In the genomic region with DNA sequence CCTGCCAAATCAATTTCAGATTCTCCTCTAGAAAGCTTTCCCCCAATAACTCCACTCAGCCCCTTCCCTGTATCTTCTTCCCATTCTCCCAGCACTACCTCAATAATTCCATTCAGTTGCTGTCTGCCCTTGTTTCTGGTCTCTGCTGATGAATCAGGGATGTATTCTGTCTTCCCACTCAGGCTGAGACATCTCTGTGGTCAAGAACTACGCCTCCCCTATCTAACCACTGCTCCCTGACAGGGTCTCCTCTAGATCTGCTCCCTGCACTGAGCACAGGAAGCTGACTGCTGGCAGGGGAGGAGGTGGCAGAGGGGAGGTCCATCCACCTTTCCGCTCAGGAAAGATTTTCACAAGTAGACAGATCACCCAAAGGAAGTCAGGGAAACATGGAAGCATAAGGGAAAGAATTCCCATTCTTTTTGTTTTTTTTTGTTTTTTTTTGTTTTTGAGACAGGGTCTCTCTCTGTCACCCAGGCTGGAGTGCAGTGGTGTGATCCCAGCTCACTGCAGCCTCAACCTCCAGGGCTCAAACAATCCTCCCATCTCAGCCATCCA, we compare ENCODE assay signal across 13 cellular contexts. TPM values are rescaled to one million over a fixed set of nuclear protein-coding genes. Genes with fewer than 3 reads are reported as not detected.
DNase-seq lines count a peak whose midpoint lies in the region; ATAC-seq and TF ChIP-seq lines count a peak whose summit lies in the region.
"Had no signal": no experiment of that assay in that cellular context is flagged by ENCODE, and none has a peak within 500 bp of the region (broad histone marks: within the 10 kb centered on the region; RNA-seq: fewer than 3 reads in every experiment).

No MANE protein-coding gene starts in this region.

- no peak for TF ChIP-seq CTCF in fibroblast of villous mesenchyme (IDR thresholded peaks at IDR 0.05; ENCODE audit: insufficient read depth, low read depth, low read length)
- no peak for TF ChIP-seq CTCF in A673 (conservative IDR thresholded peaks at IDR 0.05; ENCODE audit: low read depth, low read length)

- no peak overlapping the region for H3K27ac Mint-ChIP-seq in activated naive CD4-positive, alpha-beta T cell treated with anti-CD3 and anti-CD28 coated beads, Interleukin-2, amount 50 U/mL, for 72 hours
- H3K27ac Mint-ChIP-seq in activated naive CD4-positive, alpha-beta T cell treated with anti-CD3 and anti-CD28 coated beads for 36 hours: no peak overlapping the region
- no peak overlapping the region for H3K27ac Mint-ChIP-seq in stimulated activated naive CD8-positive, alpha-beta T cell treated with anti-CD3 and anti-CD28 coated beads, Interleukin-15, amount 100 ng/mL, for 72 hours
- H3K27ac Mint-ChIP-seq: activated CD4-positive, alpha-beta T cell treated with anti-CD3 and anti-CD28 coated beads, Interleukin-2, amount 10 ng/mL, durations not matched to agents 7 days and 5 days had no signal

- H3K9me3 Mint-ChIP-seq in activated naive CD4-positive, alpha-beta T cell treated with anti-CD3 and anti-CD28 coated beads, Interleukin-2, amount 50 U/mL, for 72 hours: no peaks in the 10 kb centered on the region
- H3K9me3 Mint-ChIP-seq in activated naive CD4-positive, alpha-beta T cell treated with anti-CD3 and anti-CD28 coated beads for 36 hours: no peaks in the 10 kb centered on the region
- H3K9me3 Mint-ChIP-seq in stimulated activated naive CD8-positive, alpha-beta T cell treated with anti-CD3 and anti-CD28 coated beads, Interleukin-15, amount 100 ng/mL, for 72 hours: no peaks in the 10 kb centered on the region
- H3K9me3 Mint-ChIP-seq: activated CD4-positive, alpha-beta T cell treated with anti-CD3 and anti-CD28 coated beads, Interleukin-2, amount 10 ng/mL, durations not matched to agents 7 days and 5 days had no signal

- no peaks in the 10 kb centered on the region for H3K9me3 ChIP-seq in A673 (ENCODE audit: low read depth, low read length, poor library complexity, severe bottlenecking)
- H3K9me3 ChIP-seq: Peyer's patch had no signal

- ATAC-seq in activated naive CD4-positive, alpha-beta T cell treated with anti-CD3 and anti-CD28 coated beads, Interleukin-2, amount 50 U/mL, for 72 hours: peak; percentile 63 to 69
- peak; percentile 69 for ATAC-seq in stimulated activated naive CD8-positive, alpha-beta T cell treated with anti-CD3 and anti-CD28 coated beads, Interleukin-15, amount 100 ng/mL, for 72 hours
- ATAC-seq in GM19397 (IDR thresholded peaks at IDR 0.05; ENCODE audit: unreplicated experiment): no peak

- DNase-seq in activated naive CD4-positive, alpha-beta T cell treated with anti-CD3 and anti-CD28 coated beads, Interleukin-2, amount 50 U/mL, for 72 hours (ENCODE audit: low spot score in 2 of 2): no peak
- no peak for DNase-seq in activated naive CD4-positive, alpha-beta T cell treated with anti-CD3 and anti-CD28 coated beads for 36 hours
- DNase-seq in OCI-M1 (lab: John Stamatoyannopoulos, UW) (peak; percentile 51), fibroblast of villous mesenchyme (ENCODE audit: low read depth) (peak; percentile 25), A673 (ENCODE audit: low spot score) (no peak), NCI-H1048 (lab: John Stamatoyannopoulos, UW) (no peak)
- no peak for DNase-seq in stimulated activated naive CD8-positive, alpha-beta T cell treated with anti-CD3 and anti-CD28 coated beads, Interleukin-15, amount 100 ng/mL, for 72 hours
- DNase-seq: activated CD4-positive, alpha-beta T cell treated with anti-CD3 and anti-CD28 coated beads, Interleukin-2, amount 10 ng/mL, durations not matched to agents 7 days and 5 days; NCI-H1436 treated with DMSO at 0.1 percent for 48 hours; NCI-H510A treated with DMSO at 0.1 percent for 48 hours had no signal

- intact Hi-C loops in activated naive CD4-positive, alpha-beta T cell treated with anti-CD3 and anti-CD28 coated beads for 36 hours (cut with micrococcal nuclease): no loop called here
- intact Hi-C loops in A673 (cut with micrococcal nuclease; ENCODE audit: unreplicated experiment): no loop called here

- no TSS peak for BruUV-seq in A673 (replicated peaks; lab: Mats Ljungman, UMichigan)

- peaks cover 3% of the 10 kb centered on the region for H3K27me3 ChIP-seq in A673 (replicated peaks; ENCODE audit: insufficient read depth, low read depth, low read length, poor library complexity)
- H3K27me3 ChIP-seq: Peyer's patch had no signal

- no peak overlapping the region for H3K4me3 Mint-ChIP-seq in activated naive CD4-positive, alpha-beta T cell treated with anti-CD3 and anti-CD28 coated beads for 36 hours
- H3K4me3 Mint-ChIP-seq in stimulated activated naive CD8-positive, alpha-beta T cell treated with anti-CD3 and anti-CD28 coated beads, Interleukin-15, amount 100 ng/mL, for 72 hours: no peak overlapping the region
- H3K4me3 Mint-ChIP-seq: activated CD4-positive, alpha-beta T cell treated with anti-CD3 and anti-CD28 coated beads, Interleukin-2, amount 10 ng/mL, durations not matched to agents 7 days and 5 days had no signal

- POLR2A ChIA-PET in A673 (lab: Charles Lee; ENCODE audit: low non-redundant PET): no interaction called here

- no peaks in the 10 kb centered on the region for H3K36me3 ChIP-seq in A673 (ENCODE audit: insufficient read depth, low read length, poor library complexity, severe bottlenecking)
- H3K36me3 ChIP-seq: Peyer's patch had no signal

- H3K36me3 Mint-ChIP-seq in activated naive CD4-positive, alpha-beta T cell treated with anti-CD3 and anti-CD28 coated beads, Interleukin-2, amount 50 U/mL, for 72 hours: no peaks in the 10 kb centered on the region
- H3K36me3 Mint-ChIP-seq in activated naive CD4-positive, alpha-beta T cell treated with anti-CD3 and anti-CD28 coated beads for 36 hours (ENCODE audit: low read depth): no peaks in the 10 kb centered on the region

- no peak overlapping the region for H3K4me3 ChIP-seq in fibroblast of villous mesenchyme (ENCODE audit: low read depth, low read length)
- H3K4me3 ChIP-seq in A673 (ENCODE audit: low read depth, low read length, poor library complexity, severe bottlenecking): no peak overlapping the region
- H3K4me3 ChIP-seq: Peyer's patch had no signal

- peaks cover 14% of the 10 kb centered on the region for H3K27me3 Mint-ChIP-seq in activated naive CD4-positive, alpha-beta T cell treated with anti-CD3 and anti-CD28 coated beads for 36 hours (ENCODE audit: low read depth)
- H3K27me3 Mint-ChIP-seq in stimulated activated naive CD8-positive, alpha-beta T cell treated with anti-CD3 and anti-CD28 coated beads, Interleukin-15, amount 100 ng/mL, for 72 hours: peaks cover 17% of the 10 kb centered on the region

- CTCF ChIA-PET in activated naive CD4-positive, alpha-beta T cell treated with anti-CD3 and anti-CD28 coated beads for 36 hours (lab: Charles Lee): interaction anchor here (0.7 to 1.6 kb wide), 4 partner anchors 12 to 37 kb away, joined by 3 to 12 read pairs (median 4); partner anchors contain the start of gene SCRN2
- CTCF ChIA-PET in A673 (lab: Charles Lee): interaction anchor here (0.6 to 0.7 kb wide), 2 partner anchors 61 to 112 kb away, joined by 4 to 5 read pairs; no protein-coding TSS in a partner anchor

- H3K27ac ChIP-seq in A673 (ENCODE audit: low read depth, low read length, poor library complexity, severe bottlenecking): no peak overlapping the region
- H3K27ac ChIP-seq: Peyer's patch had no signal

- no peaks in the 10 kb centered on the region for H3K4me1 ChIP-seq in A673 (ENCODE audit: insufficient read depth, low read length, poor library complexity, severe bottlenecking)

- H3K4me1 Mint-ChIP-seq in activated naive CD4-positive, alpha-beta T cell treated with anti-CD3 and anti-CD28 coated beads for 36 hours (ENCODE audit: low read depth): peaks cover 19% of the 10 kb centered on the region
- H3K4me1 Mint-ChIP-seq in stimulated activated naive CD8-positive, alpha-beta T cell treated with anti-CD3 and anti-CD28 coated beads, Interleukin-15, amount 100 ng/mL, for 72 hours: peaks cover 18% of the 10 kb centered on the region

RNA-seq across cellular contexts. Expression of gene SP2, which starts 16.9 kb away (rescaled TPM):
- total RNA-seq in activated naive CD4-positive, alpha-beta T cell treated with anti-CD3 and anti-CD28 coated beads, Interleukin-2, amount 50 U/mL, for 72 hours: 10 to 100 TPM; 16.4 to 28.9 TPM
- 10 to 100 TPM; 17.4 to 19.5 TPM for total RNA-seq in activated naive CD4-positive, alpha-beta T cell treated with anti-CD3 and anti-CD28 coated beads for 36 hours
- total RNA-seq in fibroblast of villous mesenchyme (0.64 and 2.2 TPM in 2 replicates), A673 (2021) (19.5 and 29.1 TPM in 2 replicates)

RNA-seq across cellular contexts. Expression of gene SP6, which starts 28.1 kb away (rescaled TPM):
- total RNA-seq in activated naive CD4-positive, alpha-beta T cell treated with anti-CD3 and anti-CD28 coated beads, Interleukin-2, amount 50 U/mL, for 72 hours: under 1 TPM; 0.16 to 0.23 TPM
- total RNA-seq in activated naive CD4-positive, alpha-beta T cell treated with anti-CD3 and anti-CD28 coated beads for 36 hours: under 1 TPM; 0.10 to 0.19 TPM
- total RNA-seq in fibroblast of villous mesenchyme (under 0.01 TPM in 2 replicates), A673 (2021) (0.15 and 0.66 TPM in 2 replicates)
- total RNA-seq: activated CD4-positive, alpha-beta T cell treated with anti-CD3 and anti-CD28 coated beads, Interleukin-2, amount 10 ng/mL, durations not matched to agents 7 days and 5 days had no signal

RNA-seq across cellular contexts. Expression of gene SCRN2, which starts 38.0 kb away (rescaled TPM):
- 10 to 100 TPM; 30.9 to 34.8 TPM for total RNA-seq in activated naive CD4-positive, alpha-beta T cell treated with anti-CD3 and anti-CD28 coated beads, Interleukin-2, amount 50 U/mL, for 72 hours
- 10 to 100 TPM; 15.1 to 16.3 TPM for total RNA-seq in activated naive CD4-positive, alpha-beta T cell treated with anti-CD3 and anti-CD28 coated beads for 36 hours
- 25.0 and 33.2 TPM in 2 replicates for total RNA-seq in fibroblast of villous mesenchyme
- 6.2 and 11.2 TPM in 2 replicates for total RNA-seq in A673 (2021)

RNA-seq across cellular contexts. Expression of gene LRRC46, which starts 47.6 kb away (rescaled TPM):
- under 1 TPM; 0.46 to 0.60 TPM for total RNA-seq in activated naive CD4-positive, alpha-beta T cell treated with anti-CD3 and anti-CD28 coated beads, Interleukin-2, amount 50 U/mL, for 72 hours
- under 1 TPM; 0.31 to 0.52 TPM for total RNA-seq in activated naive CD4-positive, alpha-beta T cell treated with anti-CD3 and anti-CD28 coated beads for 36 hours
- total RNA-seq in fibroblast of villous mesenchyme (under 0.01 and 0.32 TPM in 2 replicates), A673 (2021) (1.1 and 1.3 TPM in 2 replicates)
- total RNA-seq: glomerular endothelial cell had no signal

RNA-seq across cellular contexts. Expression of gene MRPL10, which starts 47.8 kb away (rescaled TPM):
- 10 to 100 TPM; 68.7 to 84.1 TPM for total RNA-seq in activated naive CD4-positive, alpha-beta T cell treated with anti-CD3 and anti-CD28 coated beads, Interleukin-2, amount 50 U/mL, for 72 hours
- 10 to 100 TPM; 66.7 to 70.0 TPM for total RNA-seq in activated naive CD4-positive, alpha-beta T cell treated with anti-CD3 and anti-CD28 coated beads for 36 hours
- total RNA-seq in fibroblast of villous mesenchyme: 20.7 and 24.5 TPM in 2 replicates
- total RNA-seq in A673 (2021): 30.5 and 42.0 TPM in 2 replicates

Comparison
In these comparisons a context has a peak if more than half of its experiments do, and no peak if none do; other contexts are left out.
1. DNase-seq: peak in OCI-M1 (single experiment) and fibroblast of villous mesenchyme (single experiment); none in activated naive CD4-positive, alpha-beta T cell treated with anti-CD3 and anti-CD28 coated beads, Interleukin-2, amount 50 U/mL, for 72 hours (0 of 2), activated naive CD4-positive, alpha-beta T cell treated with anti-CD3 and anti-CD28 coated beads for 36 hours (single experiment), stimulated activated naive CD8-positive, alpha-beta T cell treated with anti-CD3 and anti-CD28 coated beads, Interleukin-15, amount 100 ng/mL, for 72 hours (0 of 2), A673 (single experiment) and NCI-H1048 (single experiment).